ENCODE assay signal across 27 cellular contexts in genomic region chr4:79621061-79621460, GRCh38.
"Had no signal": no experiment of that assay in that cellular context is flagged by ENCODE, and none has a peak within 500 bp of the region (broad histone marks: within the 10 kb centered on the region; RNA-seq: fewer than 3 reads in every experiment).

No MANE protein-coding gene starts in this region.

- H3K4me3 ChIP-seq: coronary artery, dorsolateral prefrontal cortex had no signal

- DNase-seq: activated CD4-positive, alpha-beta T cell treated with anti-CD3 and anti-CD28 coated beads for 1 hour; activated CD4-positive, alpha-beta T cell treated with anti-CD3 and anti-CD28 coated beads for 4 hours; activated CD4-positive, alpha-beta T cell treated with anti-CD3 and anti-CD28 coated beads, Interleukin-2, amount 10 ng/mL, durations not matched to agents 7 days and 5 days; activated CD4-positive, alpha-beta T cell treated with anti-CD3 and anti-CD28 coated beads, Interleukin-2, amount 50 U/mL, for 4 hours; activated CD4-positive, CD25-positive, alpha-beta regulatory T cell; activated CD8-positive, alpha-beta memory T cell treated with anti-CD3 and anti-CD28 coated beads for 24 hours; activated CD8-positive, alpha-beta T cell treated with anti-CD3 and anti-CD28 coated beads for 36 hours; activated effector memory CD4-positive, alpha-beta T cell treated with Interleukin-2 at 50 U/mL for 16 hours; activated gamma-delta T cell treated with Interleukin-2 at 50 U/mL for 16 hours; activated naive CD4-positive, alpha-beta T cell treated with anti-CD3 and anti-CD28 coated beads, Interleukin-2, amount 50 U/mL, for 16 hours; activated naive CD4-positive, alpha-beta T cell treated with Interleukin-2 at 50 U/mL for 16 hours; activated T-cell treated with anti-CD3 and anti-CD28 coated beads, Interleukin-2, amount 50 U/mL, for 4 hours; amniotic stem cell; anterior cingulate cortex; brain microvascular endothelial cell; dorsolateral prefrontal cortex; effector memory CD4-positive, alpha-beta T cell; endodermal cell; foreskin fibroblast; head of caudate nucleus; T-helper 2 cell had no signal

- H3K27me3 ChIP-seq: brain microvascular endothelial cell, dorsolateral prefrontal cortex had no signal

- ATAC-seq: activated CD8-positive, alpha-beta T cell treated with anti-CD3 and anti-CD28 coated beads for 36 hours; activated T-cell treated with anti-CD3 and anti-CD28 coated beads, Interleukin-2, amount 50 U/mL, for 4 hours; activated T-helper 17 cell treated with anti-CD3 and anti-CD28 coated beads, Interleukin-2, amount 50 U/mL, for 72 hours; esophagus mucosa had no signal

- H3K27ac ChIP-seq: brain microvascular endothelial cell, dorsolateral prefrontal cortex had no signal

- H3K36me3 ChIP-seq: brain microvascular endothelial cell had no signal

- FAIRE-seq: astrocyte, bronchial epithelial cell, frontal cortex had no signal
